Comparison of ENCODE assay signal across 9 cellular contexts in genomic region chr7:135672560-135673359, GRCh38. TPM values are rescaled to one million over a fixed set of nuclear protein-coding genes. Genes with fewer than 3 reads are reported as not detected.
DNase-seq lines count a peak whose midpoint lies in the region; ATAC-seq and TF ChIP-seq lines count a peak whose summit lies in the region.
"Had no signal": no experiment of that assay in that cellular context is flagged by ENCODE, and none has a peak within 500 bp of the region (broad histone marks: within the 10 kb centered on the region; RNA-seq: fewer than 3 reads in every experiment).

No MANE protein-coding gene starts in this region.

- H3K4me3 ChIP-seq in heart right ventricle, result no peak overlapping the region
- no peak overlapping the region for H3K4me3 ChIP-seq in gastrocnemius medialis

- POLR2A ChIA-PET in activated B cell treated with CpG ODN at 0.5 μM for 24 hours (lab: Charles Lee), result interaction anchor here (1.2 to 2.4 kb wide), 2 partner anchors 8 to 10 kb away, joined by 3 to 7 read pairs; partner anchors contain the start of gene STMP1

- WGBS in heart right ventricle, 2 donors, result 26 to 37% methylated on average over 3 of the region's 3 CpGs

- H3K4me3 Mint-ChIP-seq in activated B cell treated with CpG ODN at 0.5 μM for 24 hours, result no peak overlapping the region
- H3K4me3 Mint-ChIP-seq: stimulated activated naive CD8-positive, alpha-beta T cell treated with anti-CD3 and anti-CD28 coated beads, Interleukin-15, Interleukin-2, amounts not matched to agents 100 ng/mL and 50 ng/mL, for 24 hours had no signal

- H3K4me1 ChIP-seq in heart right ventricle (peaks cover 2 to 64% (median 44%) of the 10 kb centered on the region in 9 donors), gastrocnemius medialis (peaks cover 61 to 80% of the 10 kb centered on the region in 2 donors)

- no peaks in the 10 kb centered on the region for H3K9me3 ChIP-seq in heart right ventricle
- H3K9me3 ChIP-seq in gastrocnemius medialis, result no peaks in the 10 kb centered on the region

- ATAC-seq in HG02759 (IDR thresholded peaks at IDR 0.05; ENCODE audit: unreplicated experiment), result peak; percentile 83
- ATAC-seq in activated B cell treated with CpG ODN at 0.5 μM for 24 hours (ENCODE audit: low read depth), result peak; percentile 57
- peak; percentile 59 to 88 (median 82) for ATAC-seq in heart right ventricle
- peak; percentile 68 to 71 for ATAC-seq in gastrocnemius medialis

- H3K27me3 ChIP-seq in heart right ventricle, result no peaks in the 10 kb centered on the region
- H3K27me3 ChIP-seq in gastrocnemius medialis, result no peaks in the 10 kb centered on the region

- in situ Hi-C loops in gastrocnemius medialis (cut with MboI; ENCODE audit: low sequenced_read_pairs in 4 of 4), result loop anchor here in 3 of 4 donors (10.0 to 25.0 kb wide), 3 partner anchors 122 to 340 kb away; no protein-coding TSS in a partner anchor

- TF ChIP-seq CTCF in 22Rv1 (IDR thresholded peaks at IDR 0.05) (peak; percentile 95), GM10266 (IDR thresholded peaks at IDR 0.05; ENCODE audit: control insufficient read depth, insufficient read depth, low read depth, missing control alignments) (peak; percentile 46), activated B cell treated with CpG ODN at 0.5 μM for 24 hours (IDR thresholded peaks at IDR 0.05) (peak; percentile 39), heart right ventricle (IDR thresholded peaks at IDR 0.05) (peak; percentile 62 to 86 (median 78)), gastrocnemius medialis (IDR thresholded peaks at IDR 0.05 in 4 of 5, conservative IDR thresholded peaks at IDR 0.05 in 1 of 5) (peak; percentile 65 to 83 (median 75))

- peaks cover 53% of the 10 kb centered on the region for H3K36me3 Mint-ChIP-seq in activated B cell treated with CpG ODN at 0.5 μM for 24 hours (ENCODE audit: low read depth)

- H3K36me3 ChIP-seq in heart right ventricle, result peaks cover 0 to 45% (median 6%) of the 10 kb centered on the region in 9 donors
- H3K36me3 ChIP-seq in gastrocnemius medialis, result no peaks in the 10 kb centered on the region

- H3K27me3 Mint-ChIP-seq in activated B cell treated with CpG ODN at 0.5 μM for 24 hours, result no peaks in the 10 kb centered on the region
- H3K27me3 Mint-ChIP-seq: stimulated activated naive CD8-positive, alpha-beta T cell treated with anti-CD3 and anti-CD28 coated beads, Interleukin-15, Interleukin-2, amounts not matched to agents 100 ng/mL and 50 ng/mL, for 24 hours had no signal

- no peak overlapping the region for H3K27ac Mint-ChIP-seq in activated B cell treated with CpG ODN at 0.5 μM for 24 hours
- H3K27ac Mint-ChIP-seq: stimulated activated naive CD8-positive, alpha-beta T cell treated with anti-CD3 and anti-CD28 coated beads, Interleukin-15, Interleukin-2, amounts not matched to agents 100 ng/mL and 50 ng/mL, for 24 hours had no signal

- H3K27ac ChIP-seq in 22Rv1 (no peak overlapping the region), heart right ventricle (peak overlapping the region in 6 of 10 donors; percentile 31 to 63 (median 38)), gastrocnemius medialis (peak overlapping the region; percentile 47 to 62 (median 55))

- no peaks in the 10 kb centered on the region for H3K9me3 Mint-ChIP-seq in activated B cell treated with CpG ODN at 0.5 μM for 24 hours

- CTCF ChIA-PET in activated B cell treated with CpG ODN at 0.5 μM for 24 hours (lab: Charles Lee), result interaction anchor here (1.0 to 1.6 kb wide), 7 partner anchors 9 to 336 kb away, joined by 3 to 6 read pairs (median 4); no protein-coding TSS in a partner anchor

- DNase-seq in GM10266 (ENCODE audit: extremely low spot score), result peak; percentile 38
- peak; percentile 67 to 83 for DNase-seq in NCI-H2081 (lab: John Stamatoyannopoulos, UW)
- no peak for DNase-seq in activated B cell treated with CpG ODN at 0.5 μM for 24 hours
- DNase-seq in heart right ventricle, result peak in 1 of 2 donors; percentile 53
- DNase-seq in gastrocnemius medialis, result no peak
- DNase-seq in GDM1 (lab: John Stamatoyannopoulos, UW), result no peak

- intact Hi-C loops in activated B cell treated with CpG ODN at 0.5 μM for 24 hours (cut with micrococcal nuclease) (loop anchor here (1.0 kb wide), 2 partner anchors 10 to 337 kb away; partner anchors contain the start of gene STMP1), heart right ventricle (cut with DNase I) (loop anchor here in 9 of 10 donors (2.0 to 10.0 kb wide), 10 partner anchors 75 to 342 kb away; partner anchors contain the start of gene FAM180A (in 1 of the 9)), gastrocnemius medialis (cut with DNase I; ENCODE audit: low total_unique reads) (loop anchor here (2.0 kb wide), 1 partner anchor 82 kb away; no protein-coding TSS in a partner anchor)

- H3K4me1 Mint-ChIP-seq in activated B cell treated with CpG ODN at 0.5 μM for 24 hours, result peaks cover 14% of the 10 kb centered on the region

- no peak for TF ChIP-seq POLR2A in gastrocnemius medialis (IDR thresholded peaks at IDR 0.05)

RNA-seq across cellular contexts. Expression of gene STMP1, which starts 10.4 kb away (rescaled TPM):
- total RNA-seq in activated B cell treated with CpG ODN at 0.5 μM for 24 hours (24.2 and 26.2 TPM in 2 replicates), heart right ventricle (10 to 100 TPM; 26.5 to 35.6 (median 28.6) TPM), gastrocnemius medialis (10 to 100 TPM in 3 of 4 donors, 1 to 10 TPM in 1; 7.7 to 19.9 (median 11.8) TPM)
- 10 to 100 TPM; 25.7 to 26.3 TPM for polyA plus RNA-seq in heart right ventricle

RNA-seq across cellular contexts. Expression of gene SLC13A4, which starts 55.2 kb away (rescaled TPM):
- not detected in 2 replicates for total RNA-seq in activated B cell treated with CpG ODN at 0.5 μM for 24 hours
- total RNA-seq in heart right ventricle, result under 1 TPM in 8 of 10 donors, not detected in 2; 0.08 to 0.87 (median 0.56) TPM
- polyA plus RNA-seq in heart right ventricle, result 1 to 10 TPM in 1 of 2 donors, under 1 TPM in 1; 0.12 to 2.8 TPM
- total RNA-seq in gastrocnemius medialis, result not detected

Comparison
In these comparisons a context has a peak if more than half of its experiments do, and no peak if none do; other contexts are left out.
1. CTCF ChIP-seq: peak in every context shown above with its lines; median percentile 95 in 22Rv1; 78 in heart right ventricle; 75 in gastrocnemius medialis; 46 in GM10266; 39 in activated B cell treated with CpG ODN at 0.5 μM for 24 hours.
2. DNase-seq: peak in GM10266 (single experiment) and NCI-H2081 (2 of 2); none in activated B cell treated with CpG ODN at 0.5 μM for 24 hours (single experiment), gastrocnemius medialis (0 of 2) and GDM1 (single experiment).
3. Peak in every context shown above with its lines, with median percentiles within 50 percentile points of each other: ATAC-seq.